37 cellular contexts compared by ENCODE assay signal in the genomic region with DNA sequence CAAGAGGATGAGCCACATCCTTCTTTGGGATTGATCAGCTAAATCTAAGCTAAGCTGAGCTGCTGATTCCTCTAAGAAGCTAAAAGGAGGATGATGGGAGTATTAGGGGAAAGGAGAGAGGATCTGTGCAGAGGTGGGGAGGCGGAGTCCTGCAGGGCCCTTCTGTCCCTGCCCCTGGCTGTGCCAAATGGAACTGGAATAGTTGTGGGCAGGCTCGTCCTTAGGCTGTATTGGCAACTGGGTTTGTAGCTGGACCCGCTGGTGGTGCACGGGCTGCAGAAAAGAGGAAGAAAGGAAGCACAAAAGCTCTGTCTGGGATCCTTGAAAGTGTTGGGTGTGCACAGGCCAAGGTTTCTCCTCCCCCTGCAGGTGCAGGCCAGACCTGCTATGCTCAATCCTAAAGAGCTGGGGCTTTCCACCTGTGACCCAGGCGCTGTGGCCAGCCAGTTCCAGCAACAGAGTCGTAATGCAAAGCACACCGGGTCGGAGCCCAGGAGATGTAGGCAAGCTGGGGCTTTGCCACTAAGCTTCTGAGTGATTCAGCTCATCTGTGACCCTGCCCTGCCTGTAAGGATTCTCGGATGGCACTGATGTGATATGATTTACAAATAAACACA. TPM values are rescaled to one million over a fixed set of nuclear protein-coding genes. Genes with fewer than 3 reads are reported as not detected.
A peak's percentile ranks its signal among the peaks of the same experiment; 100 is the strongest.
DNase-seq lines count a peak whose midpoint lies in the region; ATAC-seq, FAIRE-seq and TF ChIP-seq lines count a peak whose summit lies in the region.
"Had no signal": no experiment of that assay in that cellular context is flagged by ENCODE, and none has a peak within 500 bp of the region (broad histone marks: within the 10 kb centered on the region; RNA-seq: fewer than 3 reads in every experiment).

No MANE protein-coding gene starts in this region.

- no peak overlapping the region for H2BK15ac ChIP-seq in IMR-90 (ENCODE audit: low read depth, low read length)

- no peaks in the 10 kb centered on the region for H3K27me3 Mint-ChIP-seq in type B pancreatic cell
- H3K27me3 Mint-ChIP-seq in immature natural killer cell (ENCODE audit: low read depth in 3 of 3) = peaks cover 1 to 2% (median 2%) of the 10 kb centered on the region in 3 donors
- H3K27me3 Mint-ChIP-seq: activated naive CD8-positive, alpha-beta T cell treated with anti-CD3 and anti-CD28 coated beads, Interleukin-2, amount 10 ng/mL, durations not matched to agents 7 days and 5 days had no signal

- no peak overlapping the region for H3K14ac ChIP-seq in IMR-90 (replicated peaks; ENCODE audit: low read depth, low read length)

- H3K4me1 ChIP-seq in IMR-90 (ENCODE audit: control insufficient read depth, insufficient read depth, low read length) (no peaks in the 10 kb centered on the region), Peyer's patch (peaks cover 0 to 50% (median 5%) of the 10 kb centered on the region in 4 donors), esophagus (ENCODE audit: control insufficient read depth in 2 of 2, insufficient read depth in 2 of 2, low read length in 1 of 2) (peaks cover 4 to 25% of the 10 kb centered on the region in 2 donors), heart right ventricle (peaks cover 0 to 50% (median 39%) of the 10 kb centered on the region in 9 donors)
- H3K4me1 ChIP-seq: Caco-2 had no signal

- H3K4me1 Mint-ChIP-seq in type B pancreatic cell (ENCODE audit: unreplicated experiment) = peaks cover 12% of the 10 kb centered on the region
- H3K4me1 Mint-ChIP-seq in immature natural killer cell = peaks cover 3 to 10% of the 10 kb centered on the region in 2 donors

- no peak for ATAC-seq in IMR-90 (ENCODE audit: low read depth)
- no peak for ATAC-seq in heart right ventricle
- ATAC-seq: heart left ventricle, lower lobe of right lung had no signal

- H2AK9ac ChIP-seq in IMR-90 (replicated peaks; ENCODE audit: low read depth, low read length, poor library complexity) = peak overlapping the region; percentile 9

- peaks cover 4% of the 10 kb centered on the region for H3K36me3 Mint-ChIP-seq in type B pancreatic cell
- H3K36me3 Mint-ChIP-seq in immature natural killer cell = peaks cover 10 to 20% (median 13%) of the 10 kb centered on the region in 3 donors
- H3K36me3 Mint-ChIP-seq: natural killer cell had no signal

- no peak overlapping the region for H3K9ac ChIP-seq in IMR-90 (ENCODE audit: low read depth, low read length)

- H3K79me1 ChIP-seq in IMR-90 (ENCODE audit: low read depth in 1 of 2, low read length in 2 of 2) = peaks cover 17 to 22% of the 10 kb centered on the region in 2 experiments

- no peak overlapping the region for H3K4me3 ChIP-seq in IMR-90 (ENCODE audit: insufficient read depth, low read depth, low read length)
- no peak overlapping the region for H3K4me3 ChIP-seq in Peyer's patch
- no peak overlapping the region for H3K4me3 ChIP-seq in esophagus (ENCODE audit: low read depth in 1 of 2, low read length in 2 of 2)
- H3K4me3 ChIP-seq in heart right ventricle = no peak overlapping the region
- H3K4me3 ChIP-seq: heart left ventricle, lower lobe of right lung, psoas muscle, stomach, tibial artery had no signal

- H3K27me3 ChIP-seq in IMR-90 (ENCODE audit: control insufficient read depth, insufficient read depth, low read length) (no peaks in the 10 kb centered on the region), Peyer's patch (no peaks in the 10 kb centered on the region), esophagus (ENCODE audit: control insufficient read depth in 1 of 2, insufficient read depth in 2 of 2, low read length in 2 of 2) (no peaks in the 10 kb centered on the region), heart right ventricle (no peaks in the 10 kb centered on the region)
- H3K27me3 ChIP-seq: heart left ventricle, stomach, tibial artery had no signal

- H3K27ac ChIP-seq in IMR-90 (ENCODE audit: insufficient read depth, low read length) (no peak overlapping the region), Peyer's patch (peak overlapping the region in 3 of 4 donors; percentile 1 to 93 (median 77)), esophagus (ENCODE audit: low read depth in 2 of 2, low read length in 1 of 2) (peak overlapping the region; percentile 80 to 84), heart right ventricle (peak overlapping the region in 1 of 10 donors; percentile 61)
- H3K27ac ChIP-seq: lower lobe of right lung, tibial artery, VCaP had no signal

- H3K27ac Mint-ChIP-seq in type B pancreatic cell (peak overlapping the region; percentile 74), immature natural killer cell (no peak overlapping the region)
- H3K27ac Mint-ChIP-seq: activated naive CD8-positive, alpha-beta T cell treated with anti-CD3 and anti-CD28 coated beads, Interleukin-2, amount 10 ng/mL, durations not matched to agents 7 days and 5 days; natural killer cell had no signal

- no peak overlapping the region for H2BK5ac ChIP-seq in IMR-90 (ENCODE audit: low read depth, low read length, poor library complexity, severe bottlenecking)

- intact Hi-C loops in IMR-90 (cut with micrococcal nuclease) (no loop called here), heart right ventricle (cut with DNase I) (no loop called here)

- no peak for FAIRE-seq in HTR-8/SVneo (lab: Jason Lieb, UNC)
- FAIRE-seq: astrocyte had no signal

- no peak overlapping the region for H3K18ac ChIP-seq in IMR-90 (ENCODE audit: low read depth, low read length)

- no peak overlapping the region for H3K23ac ChIP-seq in IMR-90 (ENCODE audit: low read depth, low read length)

- no peak overlapping the region for H2BK20ac ChIP-seq in IMR-90 (ENCODE audit: low read depth, low read length)

- H2BK120ac ChIP-seq in IMR-90 (ENCODE audit: low read depth, low read length) = no peak overlapping the region

- CTCF ChIA-PET in IMR-90 (lab: Yijun Ruan, JAX) = no interaction called here

- no peak overlapping the region for H4K91ac ChIP-seq in IMR-90 (ENCODE audit: insufficient read depth, low read depth, low read length)

- no peak overlapping the region for H3K4ac ChIP-seq in IMR-90 (ENCODE audit: low read depth, low read length)

- H3K9me3 ChIP-seq in IMR-90 (ENCODE audit: control insufficient read depth, insufficient read depth, low read length) (no peaks in the 10 kb centered on the region), Peyer's patch (no peaks in the 10 kb centered on the region), esophagus (ENCODE audit: control insufficient read depth in 2 of 2, insufficient read depth in 1 of 2, low read depth in 1 of 2, low read length in 1 of 2) (no peaks in the 10 kb centered on the region), heart right ventricle (no peaks in the 10 kb centered on the region)
- H3K9me3 ChIP-seq: Caco-2, heart left ventricle, lower lobe of right lung, psoas muscle, stomach, tibial artery had no signal

- H3K56ac ChIP-seq in IMR-90 (ENCODE audit: extremely low read depth, insufficient read depth, low read length) = no peak overlapping the region

- DNase-seq in IMR-90 (no peak), Peyer's patch (peak in 1 of 3 donors; percentile 53), type B pancreatic cell (ENCODE audit: extremely low spot score, unreplicated experiment) (no peak), immature natural killer cell (no peak), HTR-8/SVneo (ENCODE audit: insufficient read length, low spot score) (no peak), heart right ventricle (no peak)
- DNase-seq: activated CD4-positive, alpha-beta T cell treated with anti-CD3 and anti-CD28 coated beads for 4 hours; activated CD8-positive, alpha-beta memory T cell treated with anti-CD3 and anti-CD28 coated beads for 24 hours; activated naive CD8-positive, alpha-beta T cell treated with anti-CD3 and anti-CD28 coated beads, Interleukin-2, amount 10 ng/mL, durations not matched to agents 7 days and 5 days; C1 segment of cervical spinal cord; caudate nucleus; DMS79 treated with DMSO at 0.1 percent for 48 hours; foreskin melanocyte; GF-D8; Karpas-422; kidney glomerular epithelial cell; lower lobe of right lung; midbrain; natural killer cell; NCI-H1436; NCI-H2081; NCI-H526; occipital lobe; psoas muscle; SHP77 treated with DMSO at 0.1 percent for 48 hours; stimulated activated CD4-positive, alpha-beta T cell treated with anti-CD3 and anti-CD28 coated beads, Interleukin-12 subunit alpha, Interleukin-12 subunit beta, amount 100 ng/mL, for 4 hours; stimulated activated CD4-positive, alpha-beta T cell treated with anti-CD3 and anti-CD28 coated beads, Interleukin-2, amount 100 ng/mL, for 48 hours; stomach; SW 1271; T-helper 9 cell had no signal

- H2AK5ac ChIP-seq in IMR-90 (ENCODE audit: low read depth, low read length) = no peak overlapping the region

- no peak overlapping the region for H3K4me2 ChIP-seq in IMR-90 (ENCODE audit: low read depth, low read length)

- dilution Hi-C loops in IMR-90 (cut with HindIII; ENCODE audit: low sequenced_read_pairs, unreplicated experiment) = no loop called here

- peaks cover 7% of the 10 kb centered on the region for H3K9me1 ChIP-seq in IMR-90 (ENCODE audit: insufficient read depth, low read length)

- H3K4me3 Mint-ChIP-seq in type B pancreatic cell (no peak overlapping the region), immature natural killer cell (no peak overlapping the region)
- H3K4me3 Mint-ChIP-seq: activated naive CD8-positive, alpha-beta T cell treated with anti-CD3 and anti-CD28 coated beads, Interleukin-2, amount 10 ng/mL, durations not matched to agents 7 days and 5 days; natural killer cell had no signal

- no peak overlapping the region for H4K5ac ChIP-seq in IMR-90 (ENCODE audit: low read depth, low read length)

- H2AFZ ChIP-seq in IMR-90 (replicated peaks; ENCODE audit: low read length, poor library complexity) = no peak overlapping the region

- H3K9me3 Mint-ChIP-seq in type B pancreatic cell (no peaks in the 10 kb centered on the region), immature natural killer cell (no peaks in the 10 kb centered on the region)
- H3K9me3 Mint-ChIP-seq: activated naive CD8-positive, alpha-beta T cell treated with anti-CD3 and anti-CD28 coated beads, Interleukin-2, amount 10 ng/mL, durations not matched to agents 7 days and 5 days; natural killer cell had no signal

- peaks cover 13% of the 10 kb centered on the region for H4K20me1 ChIP-seq in IMR-90 (ENCODE audit: insufficient read depth, low read length)

- no peak for TF ChIP-seq CTCF in IMR-90 (conservative IDR thresholded peaks at IDR 0.05; ENCODE audit: low read depth, low read length)
- peak in 1 of 6 experiments; percentile 10 for TF ChIP-seq CTCF in Peyer's patch (IDR thresholded peaks at IDR 0.05)
- TF ChIP-seq CTCF in type B pancreatic cell (conservative IDR thresholded peaks at IDR 0.05) = no peak
- no peak for TF ChIP-seq CTCF in heart right ventricle (IDR thresholded peaks at IDR 0.05)

- 88% methylated on average over 3 of the region's 9 CpGs; no CpG with 5 or more reads in 1 of the 2 experiments for WGBS in IMR-90 (ENCODE audit: extremely low coverage in 2 of 2, insufficient read length in 1 of 2), 2 experiments
- 58 to 75% methylated on average over 9 of the region's 9 CpGs for WGBS in esophagus, 2 donors
- 91 to 92% methylated on average over 9 of the region's 9 CpGs for WGBS in heart right ventricle, 2 donors

- no peak for TF ChIP-seq POLR2A in IMR-90 (IDR thresholded peaks at IDR 0.05; ENCODE audit: low read depth, low read length)
- TF ChIP-seq POLR2A in Peyer's patch (IDR thresholded peaks at IDR 0.05) = no peak

- in situ Hi-C loops in IMR-90 (cut with MboI; ENCODE audit: low sequenced_read_pairs) = no loop called here

- H3K36me3 ChIP-seq in IMR-90 (ENCODE audit: control insufficient read depth, insufficient read depth, low read length) (peaks cover 29% of the 10 kb centered on the region), Peyer's patch (peaks cover 0 to 44% (median 0%) of the 10 kb centered on the region in 3 donors), esophagus (ENCODE audit: control insufficient read depth in 2 of 2, insufficient read depth in 2 of 2, low read length in 1 of 2) (peaks cover 0 to 20% of the 10 kb centered on the region in 2 donors), heart right ventricle (peaks cover 0 to 83% (median 28%) of the 10 kb centered on the region in 9 donors)

- no peak overlapping the region for H4K8ac ChIP-seq in IMR-90 (ENCODE audit: low read depth in 2 of 2, low read length in 2 of 2)

- BruUV-seq in IMR-90 (replicated peaks; lab: Mats Ljungman, UMichigan) = no TSS peak

- POLR2A ChIA-PET in IMR-90 (lab: Charles Lee; ENCODE audit: unreplicated experiment) = no interaction called here

- TF ChIP-seq RAD21 in IMR-90 (IDR thresholded peaks at IDR 0.05; ENCODE audit: low read length) = no peak

RNA-seq across cellular contexts. Expression of a gene that starts 9.8 kb away (rescaled TPM):
- total RNA-seq in IMR-90 (2012; rRNA removed) = 87.6 and 122 TPM in 2 replicates
- polyA plus RNA-seq in IMR-90 (2012; rRNA removed) = 99.9 and 133 TPM in 2 replicates
- polyA plus RNA-seq in IMR-90 (2012; cell fraction: cytosol; rRNA removed) = 126 and 155 TPM in 2 replicates
- polyA plus RNA-seq in IMR-90 (2012; cell fraction: nucleus; rRNA removed; ENCODE audit: low replicate concordance) = 82.7 and 83.9 TPM in 2 replicates
- total RNA-seq in Peyer's patch = 100 to 1,000 TPM in 3 of 4 donors, 10 to 100 TPM in 1; 87.5 to 211 (median 196) TPM
- polyA plus RNA-seq in esophagus = 100 to 1,000 TPM; 517 to 730 TPM
- 38.1 and 71.3 TPM in 2 replicates for total RNA-seq in type B pancreatic cell (ENCODE audit: low replicate concordance)
- polyA plus RNA-seq in immature natural killer cell = 100 to 1,000 TPM in 2 of 3 donors, 10 to 100 TPM in 1; 67.5 to 115 (median 113) TPM
- 100 to 1,000 TPM; 192 to 246 (median 214) TPM for total RNA-seq in heart right ventricle
- polyA plus RNA-seq in heart right ventricle = 100 to 1,000 TPM; 546 to 569 TPM

RNA-seq across cellular contexts. Expression of a gene that starts 18.0 kb away (rescaled TPM):
- total RNA-seq in IMR-90 (2012; rRNA removed) (33.3 and 35.0 TPM in 2 replicates), Peyer's patch (100 to 1,000 TPM in 3 of 4 donors, 10 to 100 TPM in 1; 92.4 to 168 (median 140) TPM), type B pancreatic cell (ENCODE audit: low replicate concordance) (88.3 and 118 TPM in 2 replicates), heart right ventricle (100 to 1,000 TPM; 198 to 276 (median 228) TPM)
- polyA plus RNA-seq in IMR-90 (2012; rRNA removed) (131 and 146 TPM in 2 replicates), esophagus (100 to 1,000 TPM; 151 to 163 TPM), immature natural killer cell (100 to 1,000 TPM; 186 to 218 (median 207) TPM), heart right ventricle (100 to 1,000 TPM; 325 to 349 TPM)
- 161 and 196 TPM in 2 replicates for polyA plus RNA-seq in IMR-90 (2012; cell fraction: cytosol; rRNA removed)
- 35.5 and 41.7 TPM in 2 replicates for polyA plus RNA-seq in IMR-90 (2012; cell fraction: nucleus; rRNA removed; ENCODE audit: low replicate concordance)

RNA-seq across cellular contexts. Expression of a gene that starts 18.1 kb away (rescaled TPM):
- total RNA-seq in IMR-90 (2012; rRNA removed) = 28.0 and 33.3 TPM in 2 replicates
- polyA plus RNA-seq in IMR-90 (2012; rRNA removed) = 60.4 and 61.3 TPM in 2 replicates
- 40.4 and 78.7 TPM in 2 replicates for polyA plus RNA-seq in IMR-90 (2012; cell fraction: cytosol; rRNA removed)
- polyA plus RNA-seq in IMR-90 (2012; cell fraction: nucleus; rRNA removed; ENCODE audit: low replicate concordance) = 71.5 and 77.8 TPM in 2 replicates
- 1 to 10 TPM; 7.5 to 8.4 (median 8.2) TPM for total RNA-seq in Peyer's patch
- polyA plus RNA-seq in esophagus = 10 to 100 TPM; 50.6 to 70.3 TPM
- 42.5 and 44.7 TPM in 2 replicates for total RNA-seq in type B pancreatic cell (ENCODE audit: low replicate concordance)
- 10 to 100 TPM in 2 of 3 donors, 1 to 10 TPM in 1; 5.7 to 34.7 (median 16.6) TPM for polyA plus RNA-seq in immature natural killer cell
- 10 to 100 TPM; 11.3 to 25.9 (median 18.5) TPM for total RNA-seq in heart right ventricle
- polyA plus RNA-seq in heart right ventricle = 10 to 100 TPM; 59.0 to 84.0 TPM

RNA-seq across cellular contexts. Expression of a gene that starts 41.3 kb away (rescaled TPM):
- total RNA-seq in IMR-90 (2012; rRNA removed) (3.6 and 4.4 TPM in 2 replicates), Peyer's patch (1 to 10 TPM in 3 of 4 donors, under 1 TPM in 1; 0.53 to 6.2 (median 2.5) TPM), type B pancreatic cell (ENCODE audit: low replicate concordance) (12.4 and 23.4 TPM in 2 replicates), heart right ventricle (1 to 10 TPM; 2.7 to 9.2 (median 6.7) TPM)
- polyA plus RNA-seq in IMR-90 (2012; rRNA removed) (5.0 and 6.0 TPM in 2 replicates), esophagus (1 to 10 TPM; 2.4 to 3.8 TPM), immature natural killer cell (under 1 TPM; 0.02 to 0.76 (median 0.45) TPM), heart right ventricle (10 to 100 TPM in 1 of 2 donors, 1 to 10 TPM in 1; 1.5 to 12.3 TPM)
- 1.3 and 1.5 TPM in 2 replicates for polyA plus RNA-seq in IMR-90 (2012; cell fraction: cytosol; rRNA removed)
- polyA plus RNA-seq in IMR-90 (2012; cell fraction: nucleus; rRNA removed; ENCODE audit: low replicate concordance) = 17.8 and 20.2 TPM in 2 replicates
- total RNA-seq: H4 had no signal

RNA-seq across cellular contexts. Expression of a gene that starts 41.6 kb away (rescaled TPM):
- total RNA-seq in IMR-90 (2012; rRNA removed) = 47.0 and 50.3 TPM in 2 replicates
- 31.3 and 32.9 TPM in 2 replicates for polyA plus RNA-seq in IMR-90 (2012; rRNA removed)
- 10.3 and 16.1 TPM in 2 replicates for polyA plus RNA-seq in IMR-90 (2012; cell fraction: cytosol; rRNA removed)
- 9.4 and 41.3 TPM in 2 replicates for polyA plus RNA-seq in IMR-90 (2012; cell fraction: nucleus; rRNA removed; ENCODE audit: low replicate concordance)
- 10 to 100 TPM; 18.2 to 41.5 (median 32.4) TPM for total RNA-seq in Peyer's patch
- polyA plus RNA-seq in esophagus = 10 to 100 TPM in 1 of 2 donors, 1 to 10 TPM in 1; 9.7 to 12.6 TPM
- 42.0 and 46.5 TPM in 2 replicates for total RNA-seq in type B pancreatic cell (ENCODE audit: low replicate concordance)
- 10 to 100 TPM in 2 of 3 donors, 1 to 10 TPM in 1; 9.0 to 17.6 (median 17.0) TPM for polyA plus RNA-seq in immature natural killer cell
- total RNA-seq in heart right ventricle = 10 to 100 TPM; 12.8 to 19.9 (median 14.9) TPM
- 10 to 100 TPM; 10.1 to 10.4 TPM for polyA plus RNA-seq in heart right ventricle
